Comparison of ENCODE assay signal across 8 cellular contexts in genomic region chr11:74989269-74989655, GRCh38. TPM values are rescaled to one million over a fixed set of nuclear protein-coding genes. Genes with fewer than 3 reads are reported as not detected.
DNase-seq lines count a peak whose midpoint lies in the region; ATAC-seq and TF ChIP-seq lines count a peak whose summit lies in the region.

No MANE protein-coding gene starts in this region.

- DNase-seq in HFFc6 (no peak), germinal center (ENCODE audit: low spot score) (peak; percentile 18), middle frontal gyrus (ENCODE audit: extremely low spot score, low spot score) (no peak)
- DNase-seq in T-helper 2 cell treated with Interferon-gamma antibody and Interleukin-4, amounts not matched to agents 5 μg/mL and 100 μg/mL, for 36 hours (ENCODE audit: low spot score): no peak
- no peak for DNase-seq in stimulated activated naive CD4-positive, alpha-beta T cell (lab: John Stamatoyannopoulos, UW)

- no peaks in the 10 kb centered on the region for H3K9me3 ChIP-seq in ES-I3 (ENCODE audit: control insufficient read depth, insufficient read depth, low read length)
- H3K9me3 ChIP-seq in skeletal muscle satellite cell (replicated peaks; ENCODE audit: low read length): no peaks in the 10 kb centered on the region

- peaks cover 24% of the 10 kb centered on the region for H3K4me1 Mint-ChIP-seq in HFFc6 (ENCODE audit: low read depth)
- H3K4me1 Mint-ChIP-seq in T-helper 2 cell treated with Interferon-gamma antibody and Interleukin-4, amounts not matched to agents 5 μg/mL and 100 μg/mL, for 36 hours (ENCODE audit: low read depth): peaks cover 30% of the 10 kb centered on the region

- H3K27ac Mint-ChIP-seq in HFFc6: peak overlapping the region; percentile 90
- H3K27ac Mint-ChIP-seq in T-helper 2 cell treated with Interferon-gamma antibody and Interleukin-4, amounts not matched to agents 5 μg/mL and 100 μg/mL, for 36 hours: peak overlapping the region; percentile 92

- peaks cover 6% of the 10 kb centered on the region for H3K27me3 Mint-ChIP-seq in HFFc6 (ENCODE audit: insufficient read depth)
- H3K27me3 Mint-ChIP-seq in T-helper 2 cell treated with Interferon-gamma antibody and Interleukin-4, amounts not matched to agents 5 μg/mL and 100 μg/mL, for 36 hours (ENCODE audit: low read depth): no peaks in the 10 kb centered on the region

- peak overlapping the region; percentile 93 for H3K4me3 ChIP-seq in skeletal muscle satellite cell (ENCODE audit: low read length)

- H3K9me3 Mint-ChIP-seq in HFFc6: no peaks in the 10 kb centered on the region
- no peaks in the 10 kb centered on the region for H3K9me3 Mint-ChIP-seq in T-helper 2 cell treated with Interferon-gamma antibody and Interleukin-4, amounts not matched to agents 5 μg/mL and 100 μg/mL, for 36 hours

- H3K36me3 Mint-ChIP-seq in HFFc6 (ENCODE audit: low read depth): no peaks in the 10 kb centered on the region
- peaks cover 4% of the 10 kb centered on the region for H3K36me3 Mint-ChIP-seq in T-helper 2 cell treated with Interferon-gamma antibody and Interleukin-4, amounts not matched to agents 5 μg/mL and 100 μg/mL, for 36 hours (ENCODE audit: low read depth)

- H3K36me3 ChIP-seq in ES-I3 (ENCODE audit: insufficient read depth, low read length): peaks cover under 1% of the 10 kb centered on the region; the same call in 1 of the 2 replicates
- H3K36me3 ChIP-seq in skeletal muscle satellite cell (ENCODE audit: insufficient read depth, low read length): no peaks in the 10 kb centered on the region

- H3K4me2 ChIP-seq in skeletal muscle satellite cell (ENCODE audit: low read length): peak overlapping the region; percentile 96

- no peak for TF ChIP-seq CTCF in HFFc6 (IDR thresholded peaks at IDR 0.05)

- H3K27me3 ChIP-seq in skeletal muscle satellite cell (ENCODE audit: control insufficient read depth, insufficient read depth, low read length): no peaks in the 10 kb centered on the region

- H3K9ac ChIP-seq in ES-I3 (ENCODE audit: low read depth, low read length) (peak overlapping the region; percentile 73), skeletal muscle satellite cell (ENCODE audit: low read depth, low read length) (peak overlapping the region; percentile 86)

- ATAC-seq in GM19455 (IDR thresholded peaks at IDR 0.05; ENCODE audit: unreplicated experiment): no peak

- peaks cover 4% of the 10 kb centered on the region; the same call in 1 of the 2 replicates for H3K4me1 ChIP-seq in ES-I3 (ENCODE audit: insufficient read depth, low read length)
- no peaks in the 10 kb centered on the region for H3K4me1 ChIP-seq in skeletal muscle satellite cell (ENCODE audit: control insufficient read depth, insufficient read depth, low read length)

- peak overlapping the region; percentile 97 for H3K4me3 Mint-ChIP-seq in HFFc6
- H3K4me3 Mint-ChIP-seq in T-helper 2 cell treated with Interferon-gamma antibody and Interleukin-4, amounts not matched to agents 5 μg/mL and 100 μg/mL, for 36 hours: peak overlapping the region; percentile 94

RNA-seq across cellular contexts. Expression of gene NEU3, which starts 0.5 kb away (rescaled TPM):
- total RNA-seq in HFFc6 (2021; fragmentation: NEBNext Ultra II Directional; extraction: Animal tissue kit (Norgen Biotek cat#: 25700)): 1 to 10 TPM; 7.6 to 8.9 (median 8.4) TPM
- 3.3 and 6.3 TPM in 2 replicates for total RNA-seq in skeletal muscle satellite cell (2012; rRNA removed)

RNA-seq across cellular contexts. Expression of gene SPCS2, which starts 40.2 kb away (rescaled TPM):
- total RNA-seq in HFFc6 (2021; fragmentation: NEBNext Ultra II Directional; extraction: Animal tissue kit (Norgen Biotek cat#: 25700)): 100 to 1,000 TPM; 152 to 190 (median 168) TPM
- total RNA-seq in skeletal muscle satellite cell (2012; rRNA removed): 8.6 and 15.3 TPM in 2 replicates

RNA-seq across cellular contexts. Expression of gene XRRA1, which starts 40.4 kb away (rescaled TPM):
- 1 to 10 TPM; 5.4 to 7.0 (median 6.0) TPM for total RNA-seq in HFFc6 (2021; fragmentation: NEBNext Ultra II Directional; extraction: Animal tissue kit (Norgen Biotek cat#: 25700))
- 8.1 and 23.1 TPM in 2 replicates for total RNA-seq in skeletal muscle satellite cell (2012; rRNA removed)
